In genomic region chr1:159828916-159829634, GRCh38 we compare ENCODE assay signal across 9 cellular contexts. TPM values are rescaled to one million over a fixed set of nuclear protein-coding genes. Genes with fewer than 3 reads are reported as not detected.
DNase-seq lines count a peak whose midpoint lies in the region; ATAC-seq and TF ChIP-seq lines count a peak whose summit lies in the region.
"Had no signal": no experiment of that assay in that cellular context is flagged by ENCODE, and none has a peak within 500 bp of the region (broad histone marks: within the 10 kb centered on the region; RNA-seq: fewer than 3 reads in every experiment).

No MANE protein-coding gene starts in this region.

- TF ChIP-seq CTCF in Caco-2 (IDR thresholded peaks at IDR 0.05; ENCODE audit: insufficient read depth in 1 of 2, low read depth in 1 of 2, low read length in 1 of 2, severe bottlenecking in 1 of 2, unreplicated experiment in 1 of 2): peak; percentile 18 to 50
- TF ChIP-seq CTCF in psoas muscle (IDR thresholded peaks at IDR 0.05): peak; percentile 39

- in situ Hi-C loops in SK-MEL-5 (cut with HindIII; ENCODE audit: low pct_unique_long_range_greater_than_20kb, low sequenced_read_pairs): no loop called here

- H3K4me3 ChIP-seq in Caco-2 (ENCODE audit: low read depth, low read length): no peak overlapping the region
- H3K4me3 ChIP-seq in psoas muscle: no peak overlapping the region

- H3K36me3 Mint-ChIP-seq in Caco-2 (ENCODE audit: insufficient read depth, unreplicated experiment): no peaks in the 10 kb centered on the region

- peaks cover 5% of the 10 kb centered on the region; the same call in 1 of the 2 replicates for H3K4me1 ChIP-seq in Caco-2
- H3K4me1 ChIP-seq in psoas muscle: peaks cover 8% of the 10 kb centered on the region

- ATAC-seq in GM19455 (IDR thresholded peaks at IDR 0.05; ENCODE audit: unreplicated experiment) (peak; percentile 71), HG03439 (IDR thresholded peaks at IDR 0.05; ENCODE audit: unreplicated experiment) (peak; percentile 73), psoas muscle (peak; percentile 64 to 86 (median 76))

- CTCF ChIA-PET in Caco-2 (lab: Charles Lee): interaction anchor here (1.4 kb wide), 1 partner anchor 39 kb away, joined by 3 read pairs; no protein-coding TSS in a partner anchor

- no peaks in the 10 kb centered on the region for H3K9me3 Mint-ChIP-seq in Caco-2 (ENCODE audit: unreplicated experiment)

- H3K27ac ChIP-seq in psoas muscle: no peak overlapping the region
- H3K27ac ChIP-seq: epithelial cell of prostate had no signal

- POLR2A ChIA-PET in Caco-2 (lab: Charles Lee): no interaction called here

- H3K4me3 Mint-ChIP-seq in Caco-2 (ENCODE audit: unreplicated experiment): no peak overlapping the region

- WGBS in psoas muscle, 3 donors: 73 to 79% (median 74%) methylated on average over 10 of the region's 10 CpGs

- no peaks in the 10 kb centered on the region for H3K36me3 ChIP-seq in Caco-2 (ENCODE audit: control insufficient read depth, insufficient read depth, low read length)
- no peaks in the 10 kb centered on the region for H3K36me3 ChIP-seq in psoas muscle (ENCODE audit: insufficient read depth in 1 of 2, low read depth in 1 of 2)

- H3K27me3 Mint-ChIP-seq in Caco-2 (ENCODE audit: insufficient read depth, unreplicated experiment): no peaks in the 10 kb centered on the region

- H3K9me3 ChIP-seq in Caco-2 (no peaks in the 10 kb centered on the region), psoas muscle (no peaks in the 10 kb centered on the region)

- no peak overlapping the region for H3K27ac Mint-ChIP-seq in Caco-2 (ENCODE audit: unreplicated experiment)

- peaks cover 15% of the 10 kb centered on the region for H3K4me1 Mint-ChIP-seq in Caco-2 (ENCODE audit: low read depth, unreplicated experiment)

- intact Hi-C loops in Caco-2 (cut with micrococcal nuclease; ENCODE audit: unreplicated experiment): no loop called here
- intact Hi-C loops in psoas muscle (cut with DNase I): no loop called here

- DNase-seq in Caco-2 (peak in 1 of 2 experiments; percentile 30), SK-MEL-5 (ENCODE audit: low read depth, low spot score) (peak; percentile 76), germinal center (ENCODE audit: low spot score) (peak; percentile 72), psoas muscle (peak; percentile 42 to 66), cerebellar nuclear complex (lab: John Stamatoyannopoulos, UW) (no peak), cortex of kidney (lab: John Stamatoyannopoulos, UW) (no peak)

- H3K27me3 ChIP-seq in Caco-2 (replicated peaks; ENCODE audit: control insufficient read depth, insufficient read depth, low read length) (no peaks in the 10 kb centered on the region), psoas muscle (ENCODE audit: insufficient read depth in 3 of 3, low read length in 2 of 3) (no peaks in the 10 kb centered on the region)

- BruUV-seq in Caco-2 (replicated peaks; lab: Mats Ljungman, UMichigan): no TSS peak

RNA-seq across cellular contexts. Expression of gene SLAMF8, which starts 2.4 kb away (rescaled TPM):
- total RNA-seq in Caco-2 (2022) (not detected in 2 replicates), psoas muscle (1 to 10 TPM; 1.1 to 1.6 (median 1.4) TPM)
- not detected in 2 replicates for total RNA-seq in SK-MEL-5 (2014; rRNA removed; shearing (Covaris generic))
- polyA plus RNA-seq in SK-MEL-5 (2015; cell fraction: cytosol; rRNA removed): 0.13 TPM in 1 of 2 replicates, not detected in the other
- not detected in 2 replicates for polyA plus RNA-seq in SK-MEL-5 (2015; cell fraction: nucleus; rRNA removed)
- under 1 TPM; 0.10 to 0.63 (median 0.22) TPM for polyA plus RNA-seq in psoas muscle

RNA-seq across cellular contexts. Expression of gene FCRL6, which starts 26.9 kb away (rescaled TPM):
- total RNA-seq in Caco-2 (2022) (not detected in 2 replicates), psoas muscle (under 1 TPM in 3 of 4 donors, not detected in 1; 0.20 to 0.39 (median 0.32) TPM)
- total RNA-seq in SK-MEL-5 (2014; rRNA removed; shearing (Covaris generic)): not detected in 2 replicates
- polyA plus RNA-seq in SK-MEL-5 (2015; cell fraction: cytosol; rRNA removed): not detected in 2 replicates
- polyA plus RNA-seq in SK-MEL-5 (2015; cell fraction: nucleus; rRNA removed): 1.0 TPM in 1 of 2 replicates, not detected in the other
- polyA plus RNA-seq in psoas muscle: under 1 TPM in 1 of 3 donors, not detected in 2; 0.21 TPM

RNA-seq across cellular contexts. Expression of gene VSIG8, which starts 33.4 kb away (rescaled TPM):
- total RNA-seq in Caco-2 (2022): not detected in 2 replicates
- total RNA-seq in SK-MEL-5 (2014; rRNA removed; shearing (Covaris generic)): not detected in 2 replicates
- polyA plus RNA-seq in SK-MEL-5 (2015; cell fraction: cytosol; rRNA removed): not detected in 2 replicates
- not detected in 2 replicates for polyA plus RNA-seq in SK-MEL-5 (2015; cell fraction: nucleus; rRNA removed)
- not detected for total RNA-seq in psoas muscle
- not detected for polyA plus RNA-seq in psoas muscle

RNA-seq across cellular contexts. Expression of gene DUSP23, which starts 48.3 kb away (rescaled TPM):
- 40.5 and 44.5 TPM in 2 replicates for total RNA-seq in Caco-2 (2022)
- 59.0 and 78.8 TPM in 2 replicates for total RNA-seq in SK-MEL-5 (2014; rRNA removed; shearing (Covaris generic))
- polyA plus RNA-seq in SK-MEL-5 (2015; cell fraction: cytosol; rRNA removed): 66.6 and 72.8 TPM in 2 replicates
- 2.2 and 23.1 TPM in 2 replicates for polyA plus RNA-seq in SK-MEL-5 (2015; cell fraction: nucleus; rRNA removed)
- total RNA-seq in psoas muscle: 10 to 100 TPM; 18.5 to 46.5 (median 29.3) TPM
- polyA plus RNA-seq in psoas muscle: 100 to 1,000 TPM in 1 of 3 donors, 10 to 100 TPM in 2; 50.1 to 236 (median 70.0) TPM

Comparison
In these comparisons a context has a peak if more than half of its experiments do, and no peak if none do; other contexts are left out.
1. DNase-seq: peak in SK-MEL-5 (single experiment), germinal center (single experiment) and psoas muscle (2 of 2); none in cerebellar nuclear complex (0 of 2) and cortex of kidney (single experiment).
2. Peak in every context shown above with its lines, with median percentiles within 50 percentile points of each other: ATAC-seq.